Comparison of ENCODE assay signal across 8 cellular contexts in genomic region chr17:8125947-8126305, GRCh38. TPM values are rescaled to one million over a fixed set of nuclear protein-coding genes. Genes with fewer than 3 reads are reported as not detected.
DNase-seq lines count a peak whose midpoint lies in the region; ATAC-seq and TF ChIP-seq lines count a peak whose summit lies in the region.

No MANE protein-coding gene starts in this region.

- H3K27ac Mint-ChIP-seq in activated T-cell treated with anti-CD3 and anti-CD28 coated beads, Interleukin-2, amount 50 U/mL, for 72 hours = peak overlapping the region; percentile 98
- H3K27ac Mint-ChIP-seq in nephron = no peak overlapping the region

- no peak for TF ChIP-seq CTCF in nephron (IDR thresholded peaks at IDR 0.05; ENCODE audit: unreplicated experiment in 3 of 3)

- H3K9me3 ChIP-seq in endocrine pancreas (ENCODE audit: control insufficient read depth, low read length) = no peaks in the 10 kb centered on the region

- no peaks in the 10 kb centered on the region for H3K9me3 Mint-ChIP-seq in activated T-cell treated with anti-CD3 and anti-CD28 coated beads, Interleukin-2, amount 50 U/mL, for 72 hours
- H3K9me3 Mint-ChIP-seq in nephron = no peaks in the 10 kb centered on the region

- H3K4me3 ChIP-seq in endocrine pancreas (ENCODE audit: control insufficient read depth, insufficient read depth, low read length) = peak overlapping the region; percentile 84

- H3K36me3 Mint-ChIP-seq in activated T-cell treated with anti-CD3 and anti-CD28 coated beads, Interleukin-2, amount 50 U/mL, for 72 hours (ENCODE audit: insufficient read depth in 2 of 2) = peaks cover 3 to 12% of the 10 kb centered on the region in 2 donors
- H3K36me3 Mint-ChIP-seq in nephron (ENCODE audit: low read depth) = no peaks in the 10 kb centered on the region

- no peaks in the 10 kb centered on the region for H3K27me3 ChIP-seq in endocrine pancreas (ENCODE audit: control insufficient read depth, insufficient read depth, low read length)

- H3K4me1 Mint-ChIP-seq in activated T-cell treated with anti-CD3 and anti-CD28 coated beads, Interleukin-2, amount 50 U/mL, for 72 hours (ENCODE audit: low read depth) = peaks cover 49% of the 10 kb centered on the region
- H3K4me1 Mint-ChIP-seq in nephron = peaks cover 42% of the 10 kb centered on the region

- H3K27me3 Mint-ChIP-seq in activated T-cell treated with anti-CD3 and anti-CD28 coated beads, Interleukin-2, amount 50 U/mL, for 72 hours (ENCODE audit: low read depth) = peaks cover 25% of the 10 kb centered on the region
- peaks cover 71% of the 10 kb centered on the region for H3K27me3 Mint-ChIP-seq in nephron (ENCODE audit: low read depth)

- peak overlapping the region; percentile 76 for H3K9ac ChIP-seq in endocrine pancreas (ENCODE audit: control insufficient read depth, insufficient read depth, low read length)

- DNase-seq in activated T-cell treated with anti-CD3 and anti-CD28 coated beads, Interleukin-2, amount 50 U/mL, for 72 hours = peak in 1 of 2 donors; percentile 34
- DNase-seq in activated T-cell treated with anti-CD3 and anti-CD28 coated beads for 4 hours (no peak), RPMI7951 (ENCODE audit: low read depth) (peak; percentile 28), NK-92 (lab: John Stamatoyannopoulos, UW; ENCODE audit: unreplicated experiment) (no peak)
- no peak for DNase-seq in activated CD8-positive, alpha-beta memory T cell treated with anti-CD3 and anti-CD28 coated beads, Interleukin-2, amount 50 U/mL, for 4 hours

- no peaks in the 10 kb centered on the region for H3K4me1 ChIP-seq in endocrine pancreas (ENCODE audit: control insufficient read depth, insufficient read depth, low read length)

- no peaks in the 10 kb centered on the region for H3K36me3 ChIP-seq in endocrine pancreas (ENCODE audit: control insufficient read depth, insufficient read depth, low read length)

- no peak for ATAC-seq in activated T-cell treated with anti-CD3 and anti-CD28 coated beads, Interleukin-2, amount 50 U/mL, for 72 hours (replicated peaks in 1 of 2)
- no peak for ATAC-seq in GM21717 (IDR thresholded peaks at IDR 0.05; ENCODE audit: unreplicated experiment)

- peak overlapping the region; percentile 83 to 88 for H3K4me3 Mint-ChIP-seq in activated T-cell treated with anti-CD3 and anti-CD28 coated beads, Interleukin-2, amount 50 U/mL, for 72 hours
- H3K4me3 Mint-ChIP-seq in nephron = peak overlapping the region; percentile 87 to 90 (median 89)

RNA-seq across cellular contexts. Expression of gene HES7, which starts 2.0 kb away (rescaled TPM):
- total RNA-seq in activated T-cell treated with anti-CD3 and anti-CD28 coated beads, Interleukin-2, amount 50 U/mL, for 72 hours = 1 to 10 TPM; 1.5 to 4.3 TPM
- total RNA-seq in RPMI7951 (2014; rRNA removed; shearing (Covaris generic)) = 0.48 TPM in 1 of 2 replicates, not detected in the other

RNA-seq across cellular contexts. Expression of gene ALOXE3, which starts 7.6 kb away (rescaled TPM):
- not detected for total RNA-seq in activated T-cell treated with anti-CD3 and anti-CD28 coated beads, Interleukin-2, amount 50 U/mL, for 72 hours
- total RNA-seq in RPMI7951 (2014; rRNA removed; shearing (Covaris generic)) = 0.12 TPM in 1 of 2 replicates, not detected in the other

RNA-seq across cellular contexts. Expression of gene PER1, which starts 26.3 kb away (rescaled TPM):
- 10 to 100 TPM; 58.2 to 78.5 TPM for total RNA-seq in activated T-cell treated with anti-CD3 and anti-CD28 coated beads, Interleukin-2, amount 50 U/mL, for 72 hours
- total RNA-seq in RPMI7951 (2014; rRNA removed; shearing (Covaris generic)) = 3.0 and 8.2 TPM in 2 replicates

RNA-seq across cellular contexts. Expression of gene VAMP2, which starts 36.8 kb away (rescaled TPM):
- 10 to 100 TPM; 71.3 to 73.6 TPM for total RNA-seq in activated T-cell treated with anti-CD3 and anti-CD28 coated beads, Interleukin-2, amount 50 U/mL, for 72 hours
- 2.0 and 2.1 TPM in 2 replicates for total RNA-seq in RPMI7951 (2014; rRNA removed; shearing (Covaris generic))

RNA-seq across cellular contexts. Expression of gene ALOX12B, which starts 38.4 kb away (rescaled TPM):
- total RNA-seq in activated T-cell treated with anti-CD3 and anti-CD28 coated beads, Interleukin-2, amount 50 U/mL, for 72 hours = 1 to 10 TPM; 1.3 to 4.1 TPM
- not detected in 2 replicates for total RNA-seq in RPMI7951 (2014; rRNA removed; shearing (Covaris generic))
